Comparison of ENCODE assay signal across 29 cellular contexts in genomic region chr9:112586600-112587155, GRCh38.
DNase-seq lines count a peak whose midpoint lies in the region; ATAC-seq, FAIRE-seq and TF ChIP-seq lines count a peak whose summit lies in the region.
"Had no signal": no experiment of that assay in that cellular context is flagged by ENCODE, and none has a peak within 500 bp of the region (broad histone marks: within the 10 kb centered on the region; RNA-seq: fewer than 3 reads in every experiment).

No MANE protein-coding gene starts in this region.

- FAIRE-seq in GM12891 (lab: Jason Lieb, UNC), result no peak
- FAIRE-seq: endothelial cell of umbilical vein, pancreas had no signal

- in situ Hi-C loops in IMR-90 (cut with MboI; ENCODE audit: low sequenced_read_pairs), result no loop called here

- H3K18ac ChIP-seq in IMR-90 (ENCODE audit: low read depth, low read length), result no peak overlapping the region

- ATAC-seq in IMR-90 (ENCODE audit: low read depth), result peak; percentile 51; the same call in 1 of the 2 replicates
- ATAC-seq in HG02970 (IDR thresholded peaks at IDR 0.05; ENCODE audit: low FRiP score, unreplicated experiment), result no peak
- ATAC-seq in GM19023 (IDR thresholded peaks at IDR 0.05; ENCODE audit: unreplicated experiment), result no peak
- ATAC-seq: activated naive CD4-positive, alpha-beta T cell treated with anti-CD3 and anti-CD28 coated beads, Interleukin-2, amount 50 U/mL, for 72 hours; body of pancreas; left colon; pancreas; T-cell had no signal

- no TSS peak for BruUV-seq in IMR-90 (replicated peaks; lab: Mats Ljungman, UMichigan)

- no peak overlapping the region for H2AK5ac ChIP-seq in IMR-90 (ENCODE audit: low read depth, low read length)

- H2AK9ac ChIP-seq in IMR-90 (replicated peaks; ENCODE audit: low read depth, low read length, poor library complexity), result no peak overlapping the region

- no peaks in the 10 kb centered on the region for H3K9me1 ChIP-seq in IMR-90 (ENCODE audit: insufficient read depth, low read length)

- H2BK120ac ChIP-seq in IMR-90 (ENCODE audit: low read depth, low read length), result no peak overlapping the region

- CTCF ChIA-PET in IMR-90 (lab: Yijun Ruan, JAX), result interaction anchor here (1.0 kb wide), 2 partner anchors 14 to 16 kb away, joined by 3 read pairs; no protein-coding TSS in a partner anchor

- no peaks in the 10 kb centered on the region for H3K79me1 ChIP-seq in IMR-90 (ENCODE audit: low read depth in 1 of 2, low read length in 2 of 2)

- no peak overlapping the region for H3K27ac ChIP-seq in IMR-90 (ENCODE audit: insufficient read depth, low read length)
- H3K27ac ChIP-seq in thyroid gland, result no peak overlapping the region
- H3K27ac ChIP-seq: body of pancreas, pancreas, skin epidermis, suprapubic skin had no signal

- H3K4me2 ChIP-seq in IMR-90 (ENCODE audit: low read depth, low read length), result no peak overlapping the region

- H2BK20ac ChIP-seq in IMR-90 (ENCODE audit: low read depth, low read length), result no peak overlapping the region

- H2AFZ ChIP-seq in IMR-90 (replicated peaks; ENCODE audit: low read length, poor library complexity), result no peak overlapping the region

- dilution Hi-C loops in IMR-90 (cut with HindIII; ENCODE audit: low sequenced_read_pairs, unreplicated experiment), result no loop called here

- TF ChIP-seq RAD21 in IMR-90 (IDR thresholded peaks at IDR 0.05; ENCODE audit: low read length), result no peak

- H3K9me3 ChIP-seq in IMR-90 (ENCODE audit: control insufficient read depth, insufficient read depth, low read length) (no peaks in the 10 kb centered on the region), thyroid gland (no peaks in the 10 kb centered on the region)
- H3K9me3 ChIP-seq: body of pancreas, pancreas, suprapubic skin had no signal

- H3K4me3 ChIP-seq in IMR-90 (ENCODE audit: insufficient read depth, low read depth, low read length) (no peak overlapping the region), choroid plexus epithelial cell (ENCODE audit: low read depth, low read length) (no peak overlapping the region), thyroid gland (replicated peaks in 1 of 3) (no peak overlapping the region)
- H3K4me3 ChIP-seq: body of pancreas, pancreas, skin epidermis, suprapubic skin had no signal

- WGBS in IMR-90 (ENCODE audit: extremely low coverage in 2 of 2, insufficient read length in 1 of 2), 2 experiments, result no CpG with 5 or more reads among the region's 4 CpGs
- WGBS in thyroid gland, 2 donors, result 83 to 87% methylated on average over 4 of the region's 4 CpGs

- POLR2A ChIA-PET in IMR-90 (lab: Charles Lee; ENCODE audit: unreplicated experiment), result no interaction called here

- H4K8ac ChIP-seq in IMR-90 (ENCODE audit: low read depth in 2 of 2, low read length in 2 of 2), result no peak overlapping the region

- H4K91ac ChIP-seq in IMR-90 (ENCODE audit: insufficient read depth, low read depth, low read length), result no peak overlapping the region

- H3K56ac ChIP-seq in IMR-90 (ENCODE audit: extremely low read depth, insufficient read depth, low read length), result no peak overlapping the region

- intact Hi-C loops in IMR-90 (cut with micrococcal nuclease) (no loop called here), thyroid gland (cut with DNase I) (no loop called here)

- no peak overlapping the region for H3K4ac ChIP-seq in IMR-90 (ENCODE audit: low read depth, low read length)

- no peak overlapping the region for H3K14ac ChIP-seq in IMR-90 (replicated peaks; ENCODE audit: low read depth, low read length)

- H3K36me3 ChIP-seq in IMR-90 (ENCODE audit: control insufficient read depth, insufficient read depth, low read length) (no peaks in the 10 kb centered on the region), thyroid gland (no peaks in the 10 kb centered on the region)
- H3K36me3 ChIP-seq: pancreas, suprapubic skin had no signal

- DNase-seq in NCI-H2029 (lab: John Stamatoyannopoulos, UW) (peak; percentile 4), NCI-H2029 treated with DMSO at 0.1 percent for 48 hours (lab: John Stamatoyannopoulos, UW) (no peak), IMR-90 (peak; percentile 42), choroid plexus epithelial cell (ENCODE audit: low read depth) (peak; percentile 6), thyroid gland (peak; percentile 20 to 31), GM12891 (ENCODE audit: insufficient read length, low spot score) (no peak)
- DNase-seq: 8988T; activated B cell treated with CpG ODN at 0.5 μM for 24 hours; activated CD4-positive, alpha-beta T cell treated with anti-CD3 and anti-CD28 coated beads, Interleukin-2, amount 10 ng/mL, durations not matched to agents 7 days and 5 days; activated effector memory CD4-positive, alpha-beta T cell treated with Interleukin-2 at 50 U/mL for 16 hours; AML-193; body of pancreas; Calu3; CD4-positive, CD25-positive, alpha-beta regulatory T cell; DND-41; hypothalamus; left colon; NCI-H1048; NCI-H2171 treated with DMSO at 0.1 percent for 48 hours; NCI-H510A; pancreas; stimulated activated naive CD4-positive, alpha-beta T cell treated with Interleukin-2 at 50 U/mL for 16 hours; T-cell had no signal

- H3K4me1 ChIP-seq in IMR-90 (ENCODE audit: control insufficient read depth, insufficient read depth, low read length) (peaks cover 2% of the 10 kb centered on the region; the same call in 1 of the 2 replicates), thyroid gland (no peaks in the 10 kb centered on the region)
- H3K4me1 ChIP-seq: body of pancreas, pancreas, suprapubic skin had no signal

- H2BK5ac ChIP-seq in IMR-90 (ENCODE audit: low read depth, low read length, poor library complexity, severe bottlenecking), result no peak overlapping the region

- no peak overlapping the region for H4K5ac ChIP-seq in IMR-90 (ENCODE audit: low read depth, low read length)

- H3K9ac ChIP-seq in IMR-90 (ENCODE audit: low read depth, low read length), result no peak overlapping the region

- TF ChIP-seq CTCF in IMR-90 (conservative IDR thresholded peaks at IDR 0.05; ENCODE audit: low read depth, low read length) (no peak), choroid plexus epithelial cell (conservative IDR thresholded peaks at IDR 0.05; ENCODE audit: low read depth, low read length) (no peak), thyroid gland (IDR thresholded peaks at IDR 0.05) (no peak)

- no peaks in the 10 kb centered on the region for H4K20me1 ChIP-seq in IMR-90 (ENCODE audit: insufficient read depth, low read length)

- H3K27me3 ChIP-seq in IMR-90 (ENCODE audit: control insufficient read depth, insufficient read depth, low read length) (no peaks in the 10 kb centered on the region), thyroid gland (no peaks in the 10 kb centered on the region)
- H3K27me3 ChIP-seq: body of pancreas, pancreas, suprapubic skin had no signal

- TF ChIP-seq POLR2A in IMR-90 (IDR thresholded peaks at IDR 0.05; ENCODE audit: low read depth, low read length) (no peak), thyroid gland (IDR thresholded peaks at IDR 0.05) (no peak), GM12891 (IDR thresholded peaks at IDR 0.05; ENCODE audit: low read depth, low read length) (no peak)

- H3K23ac ChIP-seq in IMR-90 (ENCODE audit: low read depth, low read length), result no peak overlapping the region

- H2BK15ac ChIP-seq in IMR-90 (ENCODE audit: low read depth, low read length), result no peak overlapping the region

TF ChIP-seq in IMR-90, 13 proteins besides CTCF, POLR2A, EP300 and RAD21:
- TF ChIP-seq BHLHE40 (IDR thresholded peaks at IDR 0.05; ENCODE audit: low read depth, low read length) (no peak), FOS (IDR thresholded peaks at IDR 0.05; ENCODE audit: low read depth, low read length) (no peak), NFE2L2 (IDR thresholded peaks at IDR 0.05; ENCODE audit: low read depth, low read length) (no peak), CEBPB (IDR thresholded peaks at IDR 0.05; ENCODE audit: low read depth, low read length) (no peak), MAZ (IDR thresholded peaks at IDR 0.05; ENCODE audit: borderline replicate concordance, low read depth, low read length) (no peak), RFX5 (IDR thresholded peaks at IDR 0.05; ENCODE audit: low read depth, low read length) (no peak), RCOR1 (IDR thresholded peaks at IDR 0.05; ENCODE audit: insufficient replicate concordance, low read length) (no peak)

TF ChIP-seq in GM12891, 5 proteins besides CTCF, POLR2A, EP300 and RAD21:
- TF ChIP-seq POU2F2 (IDR thresholded peaks at IDR 0.05; ENCODE audit: low read depth, low read length), result no peak
- no peak for TF ChIP-seq TAF1 (IDR thresholded peaks at IDR 0.05; ENCODE audit: low read depth, low read length)
- TF ChIP-seq PAX5 (IDR thresholded peaks at IDR 0.05; ENCODE audit: insufficient read depth, low read length, severe bottlenecking), result no peak

Comparison
In these comparisons a context has a peak if more than half of its experiments do, and no peak if none do; other contexts are left out.
1. DNase-seq: peak in NCI-H2029 (single experiment), IMR-90 (single experiment), choroid plexus epithelial cell (single experiment) and thyroid gland (2 of 2); none in NCI-H2029 treated with DMSO at 0.1 percent for 48 hours (single experiment) and GM12891 (single experiment).